ENCODE assay signal across 28 cellular contexts in genomic region chr3:100324044-100324443, GRCh38.
"Had no signal": no experiment of that assay in that cellular context is flagged by ENCODE, and none has a peak within 500 bp of the region (broad histone marks: within the 10 kb centered on the region; RNA-seq: fewer than 3 reads in every experiment).

No MANE protein-coding gene starts in this region.

- FAIRE-seq: bronchial epithelial cell, frontal cortex had no signal

- H3K27ac ChIP-seq: ascending aorta, coronary artery, dorsolateral prefrontal cortex, heart left ventricle, WERI-Rb-1 had no signal

- H3K27me3 ChIP-seq: ascending aorta, dorsolateral prefrontal cortex, heart left ventricle had no signal

- H3K4me3 ChIP-seq: ascending aorta, coronary artery, dorsolateral prefrontal cortex, heart left ventricle had no signal

- H3K9me3 ChIP-seq: ascending aorta had no signal

- H3K4me1 ChIP-seq: ascending aorta, heart left ventricle had no signal

- ATAC-seq: activated CD4-positive, CD25-positive, alpha-beta regulatory T cell treated with anti-CD3 and anti-CD28 coated beads, Interleukin-2, amount 50 U/mL, for 24 hours; activated CD8-positive, alpha-beta memory T cell treated with anti-CD3 and anti-CD28 coated beads, Interleukin-2, amount 10 ng/mL, durations not matched to agents 7 days and 5 days; activated CD8-positive, alpha-beta T cell treated with anti-CD3 and anti-CD28 coated beads, Interleukin-2, amount 10 ng/mL, durations not matched to agents 7 days and 5 days; activated naive CD8-positive, alpha-beta T cell treated with anti-CD3 and anti-CD28 coated beads, Interleukin-2, amount 50 U/mL, for 24 hours; esophagus mucosa; heart left ventricle; T-cell had no signal

- DNase-seq: activated B cell treated with CpG ODN at 0.5 μM for 24 hours; activated CD4-positive, alpha-beta T cell treated with anti-CD3 and anti-CD28 coated beads for 48 hours; activated CD4-positive, alpha-beta T cell treated with anti-CD3 and anti-CD28 coated beads, Interleukin-2, amount 50 U/mL, for 1 hour; activated CD4-positive, alpha-beta T cell treated with anti-CD3 and anti-CD28 coated beads, Interleukin-2, amount 50 U/mL, for 48 hours; activated CD8-positive, alpha-beta memory T cell treated with anti-CD3 and anti-CD28 coated beads, Interleukin-2, amount 10 ng/mL, durations not matched to agents 7 days and 5 days; activated CD8-positive, alpha-beta memory T cell treated with anti-CD3 and anti-CD28 coated beads, Interleukin-2, amount 50 U/mL, for 4 hours; activated CD8-positive, alpha-beta T cell treated with anti-CD3 and anti-CD28 coated beads, Interleukin-2, amount 10 ng/mL, durations not matched to agents 7 days and 5 days; activated effector memory CD4-positive, alpha-beta T cell treated with anti-CD3 and anti-CD28 coated beads, Interleukin-2, amount 50 U/mL, for 16 hours; activated naive CD4-positive, alpha-beta T cell treated with anti-CD3 and anti-CD28 coated beads for 36 hours; activated naive CD8-positive, alpha-beta T cell treated with anti-CD3 and anti-CD28 coated beads for 36 hours; activated naive CD8-positive, alpha-beta T cell treated with anti-CD3 and anti-CD28 coated beads, Interleukin-2, amount 50 U/mL, for 24 hours; activated T-cell treated with anti-CD3 and anti-CD28 coated beads, Interleukin-2, amount 50 U/mL, for 1 hour; activated T-cell treated with anti-CD3 and anti-CD28 coated beads, Interleukin-2, amount 50 U/mL, for 48 hours; dorsolateral prefrontal cortex; effector memory CD4-positive, alpha-beta T cell; endodermal cell; foreskin fibroblast; glutamatergic neuron; heart left ventricle; T-cell; T-helper 9 cell; WERI-Rb-1 had no signal
